ENCODE assay signal across 23 cellular contexts in the genomic region with DNA sequence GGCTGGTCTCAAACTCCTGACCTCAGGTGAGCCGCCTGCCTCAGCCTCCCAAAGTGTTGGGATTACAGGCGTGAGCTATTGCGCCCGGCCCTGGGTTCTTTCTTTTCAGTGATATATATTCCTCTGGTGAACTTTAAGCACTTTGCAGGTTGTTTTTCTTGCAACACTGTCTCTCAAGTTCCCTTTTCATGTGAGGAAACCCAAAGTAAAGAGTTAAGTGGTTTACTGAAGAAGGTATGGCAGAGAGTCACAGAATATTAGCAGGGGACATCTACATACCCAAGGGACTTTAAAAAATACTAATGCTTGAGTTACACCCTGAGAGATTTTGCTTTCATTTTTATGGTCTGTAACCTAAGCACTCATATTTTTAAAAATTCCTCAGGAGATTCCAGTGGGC. TPM values are rescaled to one million over a fixed set of nuclear protein-coding genes. Genes with fewer than 3 reads are reported as not detected.
"Had no signal": no experiment of that assay in that cellular context is flagged by ENCODE, and none has a peak within 500 bp of the region (broad histone marks: within the 10 kb centered on the region; RNA-seq: fewer than 3 reads in every experiment).

No MANE protein-coding gene starts in this region.

- H3K27ac ChIP-seq: cardiac muscle cell, pancreas, right lobe of liver, thyroid gland had no signal

- H3K9me3 Mint-ChIP-seq: activated CD4-positive, alpha-beta memory T cell treated with anti-CD3 and anti-CD28 coated beads, Interleukin-2, amount 10 ng/mL, durations not matched to agents 7 days and 5 days; activated naive CD8-positive, alpha-beta T cell treated with anti-CD3 and anti-CD28 coated beads for 36 hours; activated T-helper 17 cell treated with anti-CD3 and anti-CD28 coated beads, Interleukin-2, amount 50 U/mL, for 72 hours; dendritic cell treated with granulocyte-macrophage colony-stimulating factor and Interleukin-4, amounts not matched to agents 40 ng/mL and 50 ng/mL, for 4 days; naive thymus-derived CD4-positive, alpha-beta T cell; stimulated activated effector memory CD8-positive, alpha-beta T cell treated with anti-CD3 and anti-CD28 coated beads, Interleukin-12 subunit alpha, Interleukin-12 subunit beta, amount 100 ng/mL, for 72 hours; T-helper 2 cell treated with Interferon-gamma antibody and Interleukin-4, amounts not matched to agents 5 μg/mL and 100 μg/mL, for 36 hours had no signal

- H3K9me3 ChIP-seq: mucosa of descending colon, pancreas, thyroid gland had no signal

- H3K27me3 Mint-ChIP-seq: activated naive CD8-positive, alpha-beta T cell treated with anti-CD3 and anti-CD28 coated beads for 36 hours; dendritic cell treated with granulocyte-macrophage colony-stimulating factor and Interleukin-4, amounts not matched to agents 40 ng/mL and 50 ng/mL, for 4 days had no signal

- H3K27me3 ChIP-seq: cardiac muscle cell, pancreas, right lobe of liver, thyroid gland had no signal

- ATAC-seq: activated CD8-positive, alpha-beta memory T cell treated with anti-CD3 and anti-CD28 coated beads, Interleukin-2, amount 10 ng/mL, durations not matched to agents 7 days and 5 days; activated T-helper 17 cell treated with anti-CD3 and anti-CD28 coated beads, Interleukin-2, amount 50 U/mL, for 72 hours; esophagus mucosa; mucosa of descending colon; naive thymus-derived CD4-positive, alpha-beta T cell; pancreas; right lobe of liver; stimulated activated effector memory CD8-positive, alpha-beta T cell treated with anti-CD3 and anti-CD28 coated beads, Interleukin-12 subunit alpha, Interleukin-12 subunit beta, amount 100 ng/mL, for 72 hours; WTC11 had no signal

- H3K4me1 ChIP-seq: pancreas, right lobe of liver, thyroid gland had no signal

- H3K36me3 Mint-ChIP-seq: activated CD8-positive, alpha-beta memory T cell treated with anti-CD3 and anti-CD28 coated beads, Interleukin-2, amount 10 ng/mL, durations not matched to agents 7 days and 5 days; activated naive CD8-positive, alpha-beta T cell treated with anti-CD3 and anti-CD28 coated beads for 36 hours; naive thymus-derived CD4-positive, alpha-beta T cell; stimulated activated effector memory CD8-positive, alpha-beta T cell treated with anti-CD3 and anti-CD28 coated beads, Interleukin-12 subunit alpha, Interleukin-12 subunit beta, amount 100 ng/mL, for 72 hours; WTC11 had no signal

- DNase-seq: activated CD4-positive, alpha-beta memory T cell treated with anti-CD3 and anti-CD28 coated beads, Interleukin-2, amount 10 ng/mL, durations not matched to agents 7 days and 5 days; activated CD4-positive, alpha-beta T cell treated with anti-CD3 and anti-CD28 coated beads for 48 hours; activated CD8-positive, alpha-beta memory T cell treated with anti-CD3 and anti-CD28 coated beads, Interleukin-2, amount 10 ng/mL, durations not matched to agents 7 days and 5 days; activated naive CD4-positive, alpha-beta T cell; activated naive CD8-positive, alpha-beta T cell treated with anti-CD3 and anti-CD28 coated beads for 36 hours; amniotic stem cell; effector CD8-positive, alpha-beta T cell; mesenchymal stem cell; mucosa of descending colon; naive thymus-derived CD4-positive, alpha-beta T cell; pancreas; right lobe of liver; small intestine; stimulated activated CD4-positive, alpha-beta T cell treated with anti-CD3 and anti-CD28 coated beads, Interleukin-4, amount 100 ng/mL, for 1 hour; thyroid gland had no signal

- H3K27ac Mint-ChIP-seq: activated CD4-positive, alpha-beta memory T cell treated with anti-CD3 and anti-CD28 coated beads, Interleukin-2, amount 10 ng/mL, durations not matched to agents 7 days and 5 days; activated CD8-positive, alpha-beta memory T cell treated with anti-CD3 and anti-CD28 coated beads, Interleukin-2, amount 10 ng/mL, durations not matched to agents 7 days and 5 days; activated naive CD8-positive, alpha-beta T cell treated with anti-CD3 and anti-CD28 coated beads for 36 hours; activated T-helper 17 cell treated with anti-CD3 and anti-CD28 coated beads, Interleukin-2, amount 50 U/mL, for 72 hours; dendritic cell treated with granulocyte-macrophage colony-stimulating factor and Interleukin-4, amounts not matched to agents 40 ng/mL and 50 ng/mL, for 4 days; naive thymus-derived CD4-positive, alpha-beta T cell; stimulated activated effector memory CD8-positive, alpha-beta T cell treated with anti-CD3 and anti-CD28 coated beads, Interleukin-12 subunit alpha, Interleukin-12 subunit beta, amount 100 ng/mL, for 72 hours; T-helper 2 cell treated with Interferon-gamma antibody and Interleukin-4, amounts not matched to agents 5 μg/mL and 100 μg/mL, for 36 hours; WTC11 had no signal

- H3K4me1 Mint-ChIP-seq: activated CD4-positive, alpha-beta memory T cell treated with anti-CD3 and anti-CD28 coated beads, Interleukin-2, amount 10 ng/mL, durations not matched to agents 7 days and 5 days; activated CD8-positive, alpha-beta memory T cell treated with anti-CD3 and anti-CD28 coated beads, Interleukin-2, amount 10 ng/mL, durations not matched to agents 7 days and 5 days; activated naive CD8-positive, alpha-beta T cell treated with anti-CD3 and anti-CD28 coated beads for 36 hours; activated T-helper 17 cell treated with anti-CD3 and anti-CD28 coated beads, Interleukin-2, amount 50 U/mL, for 72 hours; stimulated activated effector memory CD8-positive, alpha-beta T cell treated with anti-CD3 and anti-CD28 coated beads, Interleukin-12 subunit alpha, Interleukin-12 subunit beta, amount 100 ng/mL, for 72 hours; WTC11 had no signal

- H3K4me3 Mint-ChIP-seq: activated CD4-positive, alpha-beta memory T cell treated with anti-CD3 and anti-CD28 coated beads, Interleukin-2, amount 10 ng/mL, durations not matched to agents 7 days and 5 days; activated CD8-positive, alpha-beta memory T cell treated with anti-CD3 and anti-CD28 coated beads, Interleukin-2, amount 10 ng/mL, durations not matched to agents 7 days and 5 days; activated naive CD8-positive, alpha-beta T cell treated with anti-CD3 and anti-CD28 coated beads for 36 hours; activated T-helper 17 cell treated with anti-CD3 and anti-CD28 coated beads, Interleukin-2, amount 50 U/mL, for 72 hours; dendritic cell treated with granulocyte-macrophage colony-stimulating factor and Interleukin-4, amounts not matched to agents 40 ng/mL and 50 ng/mL, for 4 days; naive thymus-derived CD4-positive, alpha-beta T cell; stimulated activated effector memory CD8-positive, alpha-beta T cell treated with anti-CD3 and anti-CD28 coated beads, Interleukin-12 subunit alpha, Interleukin-12 subunit beta, amount 100 ng/mL, for 72 hours; T-helper 2 cell treated with Interferon-gamma antibody and Interleukin-4, amounts not matched to agents 5 μg/mL and 100 μg/mL, for 36 hours; WTC11 had no signal

RNA-seq across cellular contexts. Expression of gene GAPT, which starts 6.7 kb away (rescaled TPM):
- total RNA-seq: activated CD4-positive, alpha-beta memory T cell treated with anti-CD3 and anti-CD28 coated beads, Interleukin-2, amount 10 ng/mL, durations not matched to agents 7 days and 5 days; activated CD8-positive, alpha-beta memory T cell treated with anti-CD3 and anti-CD28 coated beads, Interleukin-2, amount 10 ng/mL, durations not matched to agents 7 days and 5 days; activated T-helper 17 cell treated with anti-CD3 and anti-CD28 coated beads, Interleukin-2, amount 50 U/mL, for 72 hours; cardiac muscle cell; chondrocyte; WTC11 had no signal
